ENCODE assay signal across 1 cellular context in the genomic region with DNA sequence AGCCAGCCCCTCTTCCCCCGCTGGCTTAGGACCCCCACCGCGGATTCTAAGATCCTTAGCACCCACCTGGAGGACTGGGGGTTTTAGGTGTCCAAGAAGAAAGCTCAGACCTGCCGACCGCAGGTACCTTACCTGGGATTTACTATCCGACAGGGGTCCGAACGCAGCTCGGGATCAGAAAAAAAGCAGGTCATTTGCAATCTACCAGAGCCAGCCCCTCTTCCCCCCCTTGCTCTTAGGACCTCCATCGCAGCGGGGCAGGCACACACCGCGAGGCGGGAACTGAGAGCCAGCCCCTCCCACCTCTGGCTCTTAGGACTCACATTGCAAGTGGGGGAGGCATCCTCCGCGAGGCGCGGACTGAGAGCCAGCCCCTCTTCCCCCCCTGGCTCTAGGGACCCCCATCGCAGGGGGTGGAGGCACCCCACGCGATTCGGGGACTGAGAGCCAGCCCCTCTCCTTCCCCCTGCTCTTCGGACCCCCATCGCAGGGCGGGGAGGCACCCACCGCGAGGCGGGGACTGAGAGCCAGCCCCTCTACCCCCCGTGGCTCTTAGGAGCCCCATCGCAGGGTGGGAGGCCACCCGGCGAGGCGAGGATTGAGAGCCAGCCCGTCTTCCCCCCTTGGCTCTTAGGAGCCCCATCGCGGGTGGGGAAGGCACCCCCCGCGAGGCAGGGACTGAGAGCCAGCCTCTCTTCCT.
TF ChIP-seq lines count a peak whose summit lies in the region.

No MANE protein-coding gene starts in this region.

TF ChIP-seq in GM23338, 12 proteins besides CTCF, POLR2A, EP300 and RAD21:
- TF ChIP-seq, protein P1, sequence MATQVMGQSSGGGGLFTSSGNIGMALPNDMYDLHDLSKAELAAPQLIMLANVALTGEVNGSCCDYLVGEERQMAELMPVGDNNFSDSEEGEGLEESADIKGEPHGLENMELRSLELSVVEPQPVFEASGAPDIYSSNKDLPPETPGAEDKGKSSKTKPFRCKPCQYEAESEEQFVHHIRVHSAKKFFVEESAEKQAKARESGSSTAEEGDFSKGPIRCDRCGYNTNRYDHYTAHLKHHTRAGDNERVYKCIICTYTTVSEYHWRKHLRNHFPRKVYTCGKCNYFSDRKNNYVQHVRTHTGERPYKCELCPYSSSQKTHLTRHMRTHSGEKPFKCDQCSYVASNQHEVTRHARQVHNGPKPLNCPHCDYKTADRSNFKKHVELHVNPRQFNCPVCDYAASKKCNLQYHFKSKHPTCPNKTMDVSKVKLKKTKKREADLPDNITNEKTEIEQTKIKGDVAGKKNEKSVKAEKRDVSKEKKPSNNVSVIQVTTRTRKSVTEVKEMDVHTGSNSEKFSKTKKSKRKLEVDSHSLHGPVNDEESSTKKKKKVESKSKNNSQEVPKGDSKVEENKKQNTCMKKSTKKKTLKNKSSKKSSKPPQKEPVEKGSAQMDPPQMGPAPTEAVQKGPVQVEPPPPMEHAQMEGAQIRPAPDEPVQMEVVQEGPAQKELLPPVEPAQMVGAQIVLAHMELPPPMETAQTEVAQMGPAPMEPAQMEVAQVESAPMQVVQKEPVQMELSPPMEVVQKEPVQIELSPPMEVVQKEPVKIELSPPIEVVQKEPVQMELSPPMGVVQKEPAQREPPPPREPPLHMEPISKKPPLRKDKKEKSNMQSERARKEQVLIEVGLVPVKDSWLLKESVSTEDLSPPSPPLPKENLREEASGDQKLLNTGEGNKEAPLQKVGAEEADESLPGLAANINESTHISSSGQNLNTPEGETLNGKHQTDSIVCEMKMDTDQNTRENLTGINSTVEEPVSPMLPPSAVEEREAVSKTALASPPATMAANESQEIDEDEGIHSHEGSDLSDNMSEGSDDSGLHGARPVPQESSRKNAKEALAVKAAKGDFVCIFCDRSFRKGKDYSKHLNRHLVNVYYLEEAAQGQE (IDR thresholded peaks at IDR 0.05; ENCODE audit: unreplicated experiment): no peak
- TF ChIP-seq POLR2AphosphoS5 (IDR thresholded peaks at IDR 0.05; ENCODE audit: low read depth): no peak
